12 cellular contexts compared by ENCODE assay signal in the genomic region with DNA sequence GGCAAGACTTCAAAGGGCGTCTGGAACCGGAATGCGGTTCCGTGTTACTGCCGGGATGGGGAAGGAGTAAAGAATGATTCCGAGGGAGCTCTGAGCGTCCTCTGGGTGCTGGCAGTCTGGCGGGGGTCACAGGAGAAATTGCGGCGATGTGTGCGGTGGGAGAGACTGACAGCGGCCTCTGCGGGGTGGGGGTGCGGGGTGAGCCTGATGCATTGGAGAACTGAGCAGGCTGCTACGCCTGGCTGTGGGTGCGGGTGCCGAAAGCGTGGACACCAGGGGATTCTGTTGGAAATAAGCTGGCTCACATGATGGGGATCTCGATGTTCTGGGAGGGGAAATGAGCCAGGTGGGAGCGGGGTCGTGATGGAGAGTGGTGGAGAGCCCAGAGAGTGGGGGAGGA. TPM values are rescaled to one million over a fixed set of nuclear protein-coding genes. Genes with fewer than 3 reads are reported as not detected.
A peak's percentile ranks its signal among the peaks of the same experiment; 100 is the strongest.
DNase-seq lines count a peak whose midpoint lies in the region; ATAC-seq, FAIRE-seq and TF ChIP-seq lines count a peak whose summit lies in the region.
"Had no signal": no experiment of that assay in that cellular context is flagged by ENCODE, and none has a peak within 500 bp of the region (broad histone marks: within the 10 kb centered on the region; RNA-seq: fewer than 3 reads in every experiment).

No MANE protein-coding gene starts in this region.

- peaks cover 0 to 29% (median 13%) of the 10 kb centered on the region in 4 donors for H3K4me1 Mint-ChIP-seq in CD4-positive, CD25-positive, alpha-beta regulatory T cell
- H3K4me1 Mint-ChIP-seq in activated CD4-positive, alpha-beta memory T cell treated with anti-CD3 and anti-CD28 coated beads for 36 hours (ENCODE audit: low read depth), result peaks cover 13% of the 10 kb centered on the region
- peaks cover 17% of the 10 kb centered on the region in 2 donors for H3K4me1 Mint-ChIP-seq in immature natural killer cell

- H3K4me3 ChIP-seq in A549, result no peak overlapping the region
- no peak overlapping the region for H3K4me3 ChIP-seq in CD4-positive, CD25-positive, alpha-beta regulatory T cell (ENCODE audit: low read depth, low read length)

- CTCF ChIA-PET in A549 (lab: Yijun Ruan, JAX), result interaction anchor here (0.5 to 3.2 kb wide), 6 partner anchors 9 to 283 kb away, joined by 4 to 18 read pairs (median 6); a partner anchor contains a TSS
- CTCF ChIA-PET in activated CD4-positive, alpha-beta memory T cell treated with anti-CD3 and anti-CD28 coated beads for 36 hours (lab: Charles Lee), result interaction anchor here (0.8 to 1.5 kb wide), 3 partner anchors 13 to 212 kb away, joined by 3 to 5 read pairs (median 5); a partner anchor contains a TSS

- H3K9me3 Mint-ChIP-seq in CD4-positive, CD25-positive, alpha-beta regulatory T cell, result peaks cover 0 to 4% (median 0%) of the 10 kb centered on the region in 7 donors
- H3K9me3 Mint-ChIP-seq in activated CD4-positive, alpha-beta memory T cell treated with anti-CD3 and anti-CD28 coated beads for 36 hours, result no peaks in the 10 kb centered on the region
- no peaks in the 10 kb centered on the region for H3K9me3 Mint-ChIP-seq in immature natural killer cell

- no peaks in the 10 kb centered on the region for H3K36me3 Mint-ChIP-seq in CD4-positive, CD25-positive, alpha-beta regulatory T cell
- no peaks in the 10 kb centered on the region for H3K36me3 Mint-ChIP-seq in activated CD4-positive, alpha-beta memory T cell treated with anti-CD3 and anti-CD28 coated beads for 36 hours
- H3K36me3 Mint-ChIP-seq in immature natural killer cell, result no peaks in the 10 kb centered on the region

- no peaks in the 10 kb centered on the region for H3K9me3 ChIP-seq in A549
- H3K9me3 ChIP-seq in CD4-positive, CD25-positive, alpha-beta regulatory T cell (ENCODE audit: control insufficient read depth in 2 of 2, low read length in 2 of 2), result no peaks in the 10 kb centered on the region
- H3K9me3 ChIP-seq: sigmoid colon had no signal

- TF ChIP-seq RAD21 in A549 (conservative IDR thresholded peaks at IDR 0.05 in 1 of 2, IDR thresholded peaks at IDR 0.05 in 1 of 2), result no peak

- peak overlapping the region; percentile 82 for H3K4me2 ChIP-seq in A549

- DNase-seq in A549 (ENCODE audit: low read depth in 1 of 2, low spot score in 1 of 2), result no peak
- no peak for DNase-seq in CD4-positive, CD25-positive, alpha-beta regulatory T cell
- DNase-seq in activated CD4-positive, alpha-beta memory T cell treated with anti-CD3 and anti-CD28 coated beads for 36 hours, result no peak
- no peak for DNase-seq in immature natural killer cell
- no peak for DNase-seq in NCI-H510A treated with DMSO at 0.1 percent for 48 hours (lab: John Stamatoyannopoulos, UW)
- no peak for DNase-seq in effector CD8-positive, alpha-beta T cell (lab: John Stamatoyannopoulos, UW)
- DNase-seq: erythroblast; NCI-H1105; sigmoid colon; stimulated activated CD4-positive, alpha-beta T cell treated with anti-CD3 and anti-CD28 coated beads, Interleukin-4, amount 100 ng/mL, for 24 hours had no signal

- TF ChIP-seq POLR2A in A549 (IDR thresholded peaks at IDR 0.05; ENCODE audit: low read length), result no peak

- intact Hi-C loops in activated CD4-positive, alpha-beta memory T cell treated with anti-CD3 and anti-CD28 coated beads for 36 hours (cut with micrococcal nuclease), result no loop called here

- no peak for ATAC-seq in A549
- no peak for ATAC-seq in CD4-positive, CD25-positive, alpha-beta regulatory T cell (ENCODE audit: low read depth in 2 of 2)
- no peak for ATAC-seq in GM19035 (IDR thresholded peaks at IDR 0.05; ENCODE audit: unreplicated experiment)

- peaks cover 12% of the 10 kb centered on the region for H3K4me1 ChIP-seq in A549
- peaks cover 20% of the 10 kb centered on the region for H3K4me1 ChIP-seq in CD4-positive, CD25-positive, alpha-beta regulatory T cell (ENCODE audit: control insufficient read depth, insufficient read depth, low read length, poor library complexity, severe bottlenecking)

- H3K4me3 Mint-ChIP-seq in CD4-positive, CD25-positive, alpha-beta regulatory T cell, result peak overlapping the region; percentile 61 to 74 (median 68)
- H3K4me3 Mint-ChIP-seq in activated CD4-positive, alpha-beta memory T cell treated with anti-CD3 and anti-CD28 coated beads for 36 hours, result peak overlapping the region; percentile 16
- peak overlapping the region; percentile 27 to 81 (median 75) for H3K4me3 Mint-ChIP-seq in immature natural killer cell

- no peak overlapping the region for H3K27ac Mint-ChIP-seq in CD4-positive, CD25-positive, alpha-beta regulatory T cell
- H3K27ac Mint-ChIP-seq in activated CD4-positive, alpha-beta memory T cell treated with anti-CD3 and anti-CD28 coated beads for 36 hours, result no peak overlapping the region
- H3K27ac Mint-ChIP-seq in immature natural killer cell, result peak overlapping the region in 2 of 6 donors; percentile 27 to 49

- no peak for TF ChIP-seq CTCF in A549 (IDR thresholded peaks at IDR 0.05)

- H3K27ac ChIP-seq in A549, result no peak overlapping the region
- H3K27ac ChIP-seq in CD4-positive, CD25-positive, alpha-beta regulatory T cell (ENCODE audit: insufficient read depth, low read length, poor library complexity, severe bottlenecking), result no peak overlapping the region
- H3K27ac ChIP-seq: sigmoid colon had no signal

- H3K36me3 ChIP-seq in CD4-positive, CD25-positive, alpha-beta regulatory T cell (ENCODE audit: control insufficient read depth, insufficient read depth, low read length), result no peaks in the 10 kb centered on the region
- H3K36me3 ChIP-seq: sigmoid colon had no signal

- no peak for TF ChIP-seq EP300 in A549 (IDR thresholded peaks at IDR 0.05)

- POLR2A ChIA-PET in A549 (lab: Yijun Ruan, JAX), result interaction anchor here (1.0 to 2.0 kb wide), 2 partner anchors 13 to 55 kb away, joined by 3 to 10 read pairs; a partner anchor contains a TSS
- POLR2A ChIA-PET in activated CD4-positive, alpha-beta memory T cell treated with anti-CD3 and anti-CD28 coated beads for 36 hours (lab: Charles Lee), result no interaction called here

- peaks cover 60% of the 10 kb centered on the region for H3K27me3 Mint-ChIP-seq in CD4-positive, CD25-positive, alpha-beta regulatory T cell
- H3K27me3 Mint-ChIP-seq in activated CD4-positive, alpha-beta memory T cell treated with anti-CD3 and anti-CD28 coated beads for 36 hours, result peaks cover 45% of the 10 kb centered on the region
- peaks cover 4 to 16% (median 11%) of the 10 kb centered on the region in 3 donors for H3K27me3 Mint-ChIP-seq in immature natural killer cell (ENCODE audit: low read depth in 3 of 3)

- peaks cover 18% of the 10 kb centered on the region for H3K27me3 ChIP-seq in CD4-positive, CD25-positive, alpha-beta regulatory T cell (ENCODE audit: control insufficient read depth, insufficient read depth, low read length)

- 70% methylated on average over 21 of the region's 21 CpGs for WGBS in A549 (ENCODE audit: missing lambda C conversion rate)

- FAIRE-seq in A549 (lab: Jason Lieb, UNC), result no peak

RNA-seq across cellular contexts. Expression of a gene that starts 1.8 kb away (rescaled TPM):
- polyA plus RNA-seq in A549 (2011; rRNA removed) (0.78 and 0.82 TPM in 2 replicates), A549 (2017; fragmentation: RNase III; extraction: RNeasy Plus Mini Kit Qiagen cat#74134 plus additional on column Dnase treatment) (3.1 to 6.4 TPM (median 3.9 TPM) in 3 replicates), immature natural killer cell (under 1 TPM in 1 of 3 donors, not detected in 2; 0.16 TPM)
- polyA plus RNA-seq in A549 (2012; cell fraction: cytosol; rRNA removed), result 0.66 and 1.00 TPM in 2 replicates
- polyA plus RNA-seq in A549 (2012; cell fraction: nucleus; rRNA removed), result 4.6 and 7.0 TPM in 2 replicates
- 0.74 and 1.2 TPM in 2 replicates for polyA minus RNA-seq in A549 (2011; rRNA and poly(A)+ RNA removed)
- 0.57 TPM for total RNA-seq in CD4-positive, CD25-positive, alpha-beta regulatory T cell
- not detected for polyA plus RNA-seq in CD4-positive, CD25-positive, alpha-beta regulatory T cell
- under 1 TPM; 0.15 to 0.81 TPM for total RNA-seq in activated CD4-positive, alpha-beta memory T cell treated with anti-CD3 and anti-CD28 coated beads for 36 hours

RNA-seq across cellular contexts. Expression of a gene that starts 10.3 kb away (rescaled TPM):
- polyA plus RNA-seq in A549 (2011; rRNA removed), result not detected in 2 replicates
- 0.01 TPM in 1 of 2 replicates, not detected in the other for polyA plus RNA-seq in A549 (2012; cell fraction: cytosol; rRNA removed)
- polyA plus RNA-seq in A549 (2012; cell fraction: nucleus; rRNA removed), result 0.20 and 0.23 TPM in 2 replicates
- polyA plus RNA-seq in A549 (2017; fragmentation: RNase III; extraction: RNeasy Plus Mini Kit Qiagen cat#74134 plus additional on column Dnase treatment), result 0.05 TPM in 3 replicates
- not detected in 2 replicates for polyA minus RNA-seq in A549 (2011; rRNA and poly(A)+ RNA removed)
- total RNA-seq in CD4-positive, CD25-positive, alpha-beta regulatory T cell, result not detected
- not detected for polyA plus RNA-seq in CD4-positive, CD25-positive, alpha-beta regulatory T cell
- not detected for total RNA-seq in activated CD4-positive, alpha-beta memory T cell treated with anti-CD3 and anti-CD28 coated beads for 36 hours
- not detected for polyA plus RNA-seq in immature natural killer cell
- total RNA-seq: sigmoid colon, ureter had no signal
- polyA plus RNA-seq: sigmoid colon had no signal

RNA-seq across cellular contexts. Expression of a gene that starts 13.1 kb away (rescaled TPM):
- 6.6 and 9.5 TPM in 2 replicates for polyA plus RNA-seq in A549 (2011; rRNA removed)
- 26.1 and 26.2 TPM in 2 replicates for polyA plus RNA-seq in A549 (2012; cell fraction: cytosol; rRNA removed)
- polyA plus RNA-seq in A549 (2012; cell fraction: nucleus; rRNA removed), result 96.3 and 153 TPM in 2 replicates
- polyA plus RNA-seq in A549 (2017; fragmentation: RNase III; extraction: RNeasy Plus Mini Kit Qiagen cat#74134 plus additional on column Dnase treatment), result 11.8 to 17.2 TPM (median 15.2 TPM) in 3 replicates
- polyA minus RNA-seq in A549 (2011; rRNA and poly(A)+ RNA removed), result 6.9 and 15.1 TPM in 2 replicates
- 69.6 TPM for total RNA-seq in CD4-positive, CD25-positive, alpha-beta regulatory T cell
- polyA plus RNA-seq in CD4-positive, CD25-positive, alpha-beta regulatory T cell, result 1 to 10 TPM in 3 of 4 donors, under 1 TPM in 1; 0.98 to 1.6 (median 1.2) TPM
- 10 to 100 TPM; 34.2 to 35.2 TPM for total RNA-seq in activated CD4-positive, alpha-beta memory T cell treated with anti-CD3 and anti-CD28 coated beads for 36 hours
- polyA plus RNA-seq in immature natural killer cell, result 1 to 10 TPM in 2 of 3 donors, under 1 TPM in 1; 0.79 to 2.2 (median 2.1) TPM

RNA-seq across cellular contexts. Expression of a gene that starts 17.5 kb away (rescaled TPM):
- polyA plus RNA-seq in A549 (2011; rRNA removed) (42.1 and 52.4 TPM in 2 replicates), A549 (2017; fragmentation: RNase III; extraction: RNeasy Plus Mini Kit Qiagen cat#74134 plus additional on column Dnase treatment) (91.7 to 115 TPM (median 100.0 TPM) in 3 replicates), immature natural killer cell (not detected)
- polyA plus RNA-seq in A549 (2012; cell fraction: cytosol; rRNA removed), result 27.4 and 54.2 TPM in 2 replicates
- 89.3 and 99.2 TPM in 2 replicates for polyA plus RNA-seq in A549 (2012; cell fraction: nucleus; rRNA removed)
- 19.6 and 26.4 TPM in 2 replicates for polyA minus RNA-seq in A549 (2011; rRNA and poly(A)+ RNA removed)
- not detected for total RNA-seq in CD4-positive, CD25-positive, alpha-beta regulatory T cell
- not detected for polyA plus RNA-seq in CD4-positive, CD25-positive, alpha-beta regulatory T cell
- under 1 TPM; 0.17 to 0.39 TPM for total RNA-seq in activated CD4-positive, alpha-beta memory T cell treated with anti-CD3 and anti-CD28 coated beads for 36 hours
- total RNA-seq: ureter had no signal

RNA-seq across cellular contexts. Expression of a gene that starts 23.9 kb away (rescaled TPM):
- polyA plus RNA-seq in A549 (2011; rRNA removed) (0.58 and 1.1 TPM in 2 replicates), A549 (2017; fragmentation: RNase III; extraction: RNeasy Plus Mini Kit Qiagen cat#74134 plus additional on column Dnase treatment) (1.2 to 1.9 TPM (median 1.7 TPM) in 3 replicates), immature natural killer cell (not detected)
- 1.6 and 1.9 TPM in 2 replicates for polyA plus RNA-seq in A549 (2012; cell fraction: cytosol; rRNA removed)
- polyA plus RNA-seq in A549 (2012; cell fraction: nucleus; rRNA removed), result 11.6 and 14.4 TPM in 2 replicates
- 0.41 TPM in 1 of 2 replicates, not detected in the other for polyA minus RNA-seq in A549 (2011; rRNA and poly(A)+ RNA removed)
- total RNA-seq in CD4-positive, CD25-positive, alpha-beta regulatory T cell, result not detected
- polyA plus RNA-seq in CD4-positive, CD25-positive, alpha-beta regulatory T cell, result not detected
- total RNA-seq in activated CD4-positive, alpha-beta memory T cell treated with anti-CD3 and anti-CD28 coated beads for 36 hours, result not detected
- total RNA-seq: sigmoid colon, ureter had no signal

Comparison
In these comparisons a context has a peak if more than half of its experiments do, and no peak if none do; other contexts are left out.
1. H3K4me3 Mint-ChIP-seq: peak in every context shown above with its lines; median percentile 75 in immature natural killer cell; 68 in CD4-positive, CD25-positive, alpha-beta regulatory T cell; 16 in activated CD4-positive, alpha-beta memory T cell treated with anti-CD3 and anti-CD28 coated beads for 36 hours.